7 cellular contexts compared by ENCODE assay signal in the genomic region with DNA sequence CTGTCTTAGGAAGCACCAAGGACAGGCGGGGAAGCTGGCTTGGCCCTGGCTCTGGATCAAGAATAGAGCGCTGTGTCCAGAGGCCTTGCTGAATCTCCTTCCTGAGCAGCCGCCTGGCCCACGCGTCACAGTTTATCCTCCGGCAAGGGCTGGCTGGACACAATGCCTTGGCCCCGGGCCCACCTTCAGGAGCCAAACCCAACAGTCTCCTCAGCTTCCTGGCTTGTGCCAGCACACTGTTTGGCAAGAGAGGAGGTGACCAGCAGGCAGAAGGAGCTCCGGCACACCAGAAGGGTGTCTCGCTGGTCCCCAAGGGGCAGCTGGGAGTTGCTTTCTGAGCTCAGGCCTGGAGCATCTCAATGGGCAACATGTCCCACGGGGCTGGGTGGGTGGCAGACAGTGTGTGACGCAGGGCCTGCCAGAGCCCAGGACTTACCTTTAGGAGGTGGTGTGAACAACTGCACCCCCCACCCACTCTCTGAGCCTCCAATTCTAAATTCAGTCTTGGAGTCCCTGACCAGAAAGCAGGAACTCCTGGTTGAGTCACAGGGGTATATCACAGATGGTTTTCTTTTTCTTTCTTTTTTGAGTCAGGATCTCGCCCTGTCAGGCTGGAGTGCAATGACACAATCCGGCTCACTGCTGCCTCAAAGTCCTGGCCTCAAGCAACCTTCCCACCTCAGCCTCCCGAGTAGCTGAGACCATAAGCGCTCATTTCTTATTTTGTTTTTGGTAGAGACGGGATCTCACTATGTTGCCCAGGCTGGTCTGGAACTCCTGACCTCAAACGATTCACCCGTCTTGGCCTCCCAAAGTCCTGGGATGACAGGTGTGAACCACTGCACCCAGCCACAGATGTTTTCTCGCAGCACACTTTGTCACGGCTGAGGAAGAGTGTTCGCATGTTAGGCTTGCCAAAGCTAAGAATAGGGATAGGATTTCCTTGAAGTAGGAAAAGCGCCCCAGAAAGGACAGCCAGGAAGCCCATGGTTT.
DNase-seq lines count a peak whose midpoint lies in the region; ATAC-seq and TF ChIP-seq lines count a peak whose summit lies in the region.

No MANE protein-coding gene starts in this region.

- H3K9ac ChIP-seq in MM.1S (ENCODE audit: low read length) = no peak overlapping the region

- ATAC-seq in GM19035 (IDR thresholded peaks at IDR 0.05; ENCODE audit: unreplicated experiment) = no peak

- H3K27ac ChIP-seq in adrenal gland (peak overlapping the region in 4 of 5 donors; percentile 43 to 85 (median 56)), testis (no peak overlapping the region), MM.1S (ENCODE audit: low read length) (no peak overlapping the region)

- H3K4me3 ChIP-seq in adrenal gland (no peak overlapping the region), testis (no peak overlapping the region), MM.1S (ENCODE audit: low read length) (no peak overlapping the region)

- WGBS in adrenal gland, 4 donors = 46 to 80% (median 72%) methylated on average over 7 to 22 of the region's 22 CpGs
- 67 to 85% methylated on average over 8 to 22 of the region's 22 CpGs for WGBS in testis, 2 donors

- no peak overlapping the region for H2AFZ ChIP-seq in MM.1S (ENCODE audit: low read length)

- no peak for TF ChIP-seq POLR2A in adrenal gland (IDR thresholded peaks at IDR 0.05)
- no peak for TF ChIP-seq POLR2A in testis (IDR thresholded peaks at IDR 0.05)

- TF ChIP-seq EP300 in Ishikawa (IDR thresholded peaks at IDR 0.05; ENCODE audit: borderline replicate concordance) = peak; percentile 44; the same call in 1 of the 2 replicates

- H3K4me1 ChIP-seq in adrenal gland (replicated peaks in 1 of 2) (peaks cover 4% of the 10 kb centered on the region in 2 donors), testis (peaks cover 2% of the 10 kb centered on the region), MM.1S (ENCODE audit: low read length) (no peaks in the 10 kb centered on the region)

- no peaks in the 10 kb centered on the region for H3K9me2 ChIP-seq in MM.1S (replicated peaks; ENCODE audit: insufficient read depth, low read length)

- H3K36me3 ChIP-seq in adrenal gland (replicated peaks in 1 of 2) = no peaks in the 10 kb centered on the region
- H3K36me3 ChIP-seq in testis (ENCODE audit: low read depth, missing control alignments) = no peaks in the 10 kb centered on the region
- H3K36me3 ChIP-seq in MM.1S (replicated peaks; ENCODE audit: insufficient read depth, low read length) = no peaks in the 10 kb centered on the region

- intact Hi-C loops in adrenal gland (cut with DNase I) = no loop called here
- intact Hi-C loops in testis (cut with DNase I; ENCODE audit: low total_unique reads) = no loop called here

- no peaks in the 10 kb centered on the region for H3F3A ChIP-seq in MM.1S (ENCODE audit: insufficient read depth, low read length)

- no peaks in the 10 kb centered on the region for H3K79me2 ChIP-seq in MM.1S (ENCODE audit: low read length)

- H3K27me3 ChIP-seq in adrenal gland (no peaks in the 10 kb centered on the region), testis (no peaks in the 10 kb centered on the region), MM.1S (replicated peaks; ENCODE audit: insufficient read depth, low read length) (no peaks in the 10 kb centered on the region)

- TF ChIP-seq CTCF in adrenal gland (IDR thresholded peaks at IDR 0.05) = no peak
- TF ChIP-seq CTCF in testis (IDR thresholded peaks at IDR 0.05) = no peak
- no peak for TF ChIP-seq CTCF in MM.1S (IDR thresholded peaks at IDR 0.05; ENCODE audit: low read length)

- H3K9me3 ChIP-seq in adrenal gland (replicated peaks in 1 of 3) = no peaks in the 10 kb centered on the region
- no peaks in the 10 kb centered on the region for H3K9me3 ChIP-seq in testis
- H3K9me3 ChIP-seq in MM.1S (replicated peaks; ENCODE audit: insufficient read depth, low read length) = no peaks in the 10 kb centered on the region

- DNase-seq in adrenal gland (peak; percentile 73 to 94 (median 91)), hepatic stellate cell (ENCODE audit: low spot score) (peak; percentile 55), testis (peak; percentile 80), MM.1S (no peak)
- DNase-seq in activated naive CD4-positive, alpha-beta T cell treated with Interleukin-2 at 50 U/mL for 16 hours = no peak

- H4K20me1 ChIP-seq in MM.1S (ENCODE audit: insufficient read depth, low read length) = no peaks in the 10 kb centered on the region

- no peak overlapping the region for H3K4me2 ChIP-seq in MM.1S (ENCODE audit: low read depth, low read length)

- no peak for TF ChIP-seq RAD21 in Ishikawa (IDR thresholded peaks at IDR 0.05; ENCODE audit: low read depth)

TF ChIP-seq in Ishikawa, 13 proteins besides CTCF, POLR2A, EP300 and RAD21:
- TF ChIP-seq NFIC (IDR thresholded peaks at IDR 0.05) (peak; percentile 93), EGR1 (IDR thresholded peaks at IDR 0.05) (no peak), ZBTB7A (IDR thresholded peaks at IDR 0.05; ENCODE audit: low read depth) (no peak)
TF ChIP-seq in Ishikawa: peak in this region for 1.

Comparison
In these comparisons a context has a peak if more than half of its experiments do, and no peak if none do; other contexts are left out.
1. DNase-seq: peak in adrenal gland (7 of 7), hepatic stellate cell (single experiment) and testis (single experiment); none in MM.1S (single experiment) and activated naive CD4-positive, alpha-beta T cell treated with Interleukin-2 at 50 U/mL for 16 hours (single experiment).
2. H3K27ac ChIP-seq: peak in adrenal gland (4 of 5); none in testis (0 of 2) and MM.1S (single experiment).